ENCODE assay signal across 8 cellular contexts in genomic region chr1:53860967-53861411, GRCh38. TPM values are rescaled to one million over a fixed set of nuclear protein-coding genes. Genes with fewer than 3 reads are reported as not detected.
DNase-seq lines count a peak whose midpoint lies in the region; ATAC-seq, FAIRE-seq and TF ChIP-seq lines count a peak whose summit lies in the region.

No MANE protein-coding gene starts in this region.

- POLR2A ChIA-PET in AG04450 (lab: Yijun Ruan, JAX) = interaction anchor here (0.6 kb wide), 1 partner anchor 9 kb away, joined by 3 read pairs; no protein-coding TSS in a partner anchor
- POLR2A ChIA-PET in MCF 10A (lab: Yijun Ruan, JAX) = interaction anchor here (0.6 to 2.1 kb wide), 6 partner anchors 18 to 963 kb away, joined by 3 to 20 read pairs (median 4); partner anchors contain the start of genes NDC1, TCEANC2 and TMEM59

- H3K27me3 Mint-ChIP-seq in T-helper 17 cell (no peaks in the 10 kb centered on the region), MCF 10A (ENCODE audit: insufficient read depth, unreplicated experiment) (no peaks in the 10 kb centered on the region)

- no peaks in the 10 kb centered on the region for H4K20me1 ChIP-seq in keratinocyte (ENCODE audit: control insufficient read depth, extremely low read depth, insufficient read depth, low read length)

- no peak overlapping the region for H3K4me2 ChIP-seq in keratinocyte (ENCODE audit: control insufficient read depth, extremely low read depth, insufficient read depth, low read depth, low read length)

- H3K9me3 ChIP-seq in AG04450 (ENCODE audit: control insufficient read depth, insufficient read depth, low read length) (no peaks in the 10 kb centered on the region), T-helper 17 cell (ENCODE audit: control insufficient read depth, low read length, poor library complexity, severe bottlenecking) (no peaks in the 10 kb centered on the region), keratinocyte (ENCODE audit: control insufficient read depth, low read depth, low read length) (no peaks in the 10 kb centered on the region)

- no peak overlapping the region for H3K4me3 ChIP-seq in AG04450 (ENCODE audit: low read depth, low read length)
- H3K4me3 ChIP-seq in keratinocyte (ENCODE audit: control insufficient read depth in 2 of 3, extremely low read depth in 1 of 3, insufficient read depth in 2 of 3, low read depth in 1 of 3, low read length in 3 of 3) = no peak overlapping the region

- CTCF ChIA-PET in AG04450 (lab: Charles Lee) = interaction anchor here (0.6 to 4.4 kb wide), 31 partner anchors 8 to 1181 kb away, joined by 3 to 59 read pairs (median 4); partner anchors contain the start of genes IFT25 and TMEM59
- CTCF ChIA-PET in MCF 10A (lab: Yijun Ruan, JAX) = interaction anchor here (0.6 to 8.8 kb wide), 31 partner anchors 11 to 946 kb away, joined by 3 to 154 read pairs (median 4); partner anchors contain the start of genes IFT25, LRRC42, TCEANC2 and TMEM59

- H3K27ac Mint-ChIP-seq in T-helper 17 cell (no peak overlapping the region), MCF 10A (ENCODE audit: low read depth, unreplicated experiment) (no peak overlapping the region)

- no peak overlapping the region for H3K4me3 Mint-ChIP-seq in T-helper 17 cell
- no peak overlapping the region for H3K4me3 Mint-ChIP-seq in MCF 10A (ENCODE audit: unreplicated experiment)

- no peaks in the 10 kb centered on the region for H3K9me1 ChIP-seq in keratinocyte (ENCODE audit: control insufficient read depth, extremely low read depth, insufficient read depth, low read length)

- peak; percentile 86 for TF ChIP-seq CTCF in AG04450 (IDR thresholded peaks at IDR 0.05; ENCODE audit: low read depth, low read length)
- peak; percentile 82 for TF ChIP-seq CTCF in MCF 10A (IDR thresholded peaks at IDR 0.05; ENCODE audit: unreplicated experiment)
- peak; percentile 86 to 88 (median 87) for TF ChIP-seq CTCF in keratinocyte (optimal IDR thresholded peaks at IDR 0.05 in 1 of 3, IDR thresholded peaks at IDR 0.05 in 1 of 3, conservative IDR thresholded peaks at IDR 0.05 in 1 of 3; ENCODE audit: extremely low read depth in 1 of 3, insufficient read depth in 2 of 3, low read length in 3 of 3)

- dilution Hi-C loops in keratinocyte (cut with MboI; ENCODE audit: extremely low pct_ligation_motif_present, low sequenced_read_pairs) = no loop called here

- peaks cover 15 to 20% of the 10 kb centered on the region in 2 experiments for H3K36me3 ChIP-seq in keratinocyte (ENCODE audit: control insufficient read depth in 2 of 2, extremely low read depth in 1 of 2, insufficient read depth in 2 of 2, low read length in 2 of 2)

- peak; percentile 27 for DNase-seq in AG04450 (ENCODE audit: low read depth, low spot score)
- DNase-seq in GM12891 (ENCODE audit: insufficient read length, low spot score) = no peak
- peak; percentile 77 for DNase-seq in NCI-H1105 treated with DMSO at 0.1 percent for 48 hours (lab: John Stamatoyannopoulos, UW)
- DNase-seq in T-helper 17 cell = peak in 2 of 3 donors; percentile 13 to 29
- peak; percentile 75 for DNase-seq in MCF 10A (ENCODE audit: unreplicated experiment)
- DNase-seq in keratinocyte (ENCODE audit: low read depth, low spot score) = peak; percentile 17
- peak; percentile 15 to 30 for DNase-seq in stimulated activated CD4-positive, alpha-beta T cell treated with anti-CD3 and anti-CD28 coated beads, Interleukin-4, amount 100 ng/mL, for 4 hours

- intact Hi-C loops in MCF 10A (cut with micrococcal nuclease) = loop anchor here (1.0 kb wide), 4 partner anchors 88 to 220 kb away; partner anchors contain the start of genes TCEANC2 and TMEM59

- no peak overlapping the region for H3K9ac ChIP-seq in keratinocyte (ENCODE audit: control insufficient read depth, extremely low read depth, insufficient read depth, low read length)

- H3K4me1 ChIP-seq in keratinocyte (ENCODE audit: control insufficient read depth, extremely low read depth, insufficient read depth, low read length) = no peaks in the 10 kb centered on the region

- peaks cover 10% of the 10 kb centered on the region for H3K4me1 Mint-ChIP-seq in T-helper 17 cell
- no peaks in the 10 kb centered on the region for H3K4me1 Mint-ChIP-seq in MCF 10A (ENCODE audit: insufficient read depth, unreplicated experiment)

- peaks cover 2% of the 10 kb centered on the region for H3K36me3 Mint-ChIP-seq in T-helper 17 cell (ENCODE audit: low read depth)
- peaks cover 10% of the 10 kb centered on the region for H3K36me3 Mint-ChIP-seq in MCF 10A (ENCODE audit: insufficient read depth, unreplicated experiment)

- no peaks in the 10 kb centered on the region for H3K9me3 Mint-ChIP-seq in MCF 10A (ENCODE audit: unreplicated experiment)

- H3K27ac ChIP-seq in AG04450 (ENCODE audit: low read depth, low read length) = no peak overlapping the region
- H3K27ac ChIP-seq in keratinocyte (ENCODE audit: control insufficient read depth, insufficient read depth, low read length) = no peak overlapping the region

- H2AFZ ChIP-seq in keratinocyte (ENCODE audit: control insufficient read depth, low read length) = no peak overlapping the region

- no peak for TF ChIP-seq POLR2A in GM12891 (IDR thresholded peaks at IDR 0.05; ENCODE audit: low read depth, low read length)

- BruUV-seq in MCF 10A (replicated peaks; lab: Mats Ljungman, UMichigan) = no TSS peak

- no peaks in the 10 kb centered on the region for H3K79me2 ChIP-seq in keratinocyte (ENCODE audit: control insufficient read depth, insufficient read depth, low read length)

- no peaks in the 10 kb centered on the region for H3K27me3 ChIP-seq in AG04450 (ENCODE audit: control insufficient read depth, insufficient read depth, low read length)
- no peaks in the 10 kb centered on the region for H3K27me3 ChIP-seq in keratinocyte (ENCODE audit: control insufficient read depth, extremely low read depth, insufficient read depth, low read length)

- FAIRE-seq in GM12891 (lab: Jason Lieb, UNC) (peak; percentile 85), keratinocyte (lab: Jason Lieb, UNC) (peak; percentile 78)

- ATAC-seq in T-helper 17 cell (peak; percentile 81), GM19463 (IDR thresholded peaks at IDR 0.05; ENCODE audit: unreplicated experiment) (no peak)

TF ChIP-seq in GM12891, 5 proteins besides CTCF, POLR2A, EP300 and RAD21:
- no peak for TF ChIP-seq SPI1 (IDR thresholded peaks at IDR 0.05; ENCODE audit: low read depth, low read length)
- no peak for TF ChIP-seq POLR2AphosphoS5 (IDR thresholded peaks at IDR 0.05; ENCODE audit: low read depth, low read length)
- no peak for TF ChIP-seq POU2F2 (IDR thresholded peaks at IDR 0.05; ENCODE audit: low read depth, low read length)
- no peak for TF ChIP-seq TAF1 (IDR thresholded peaks at IDR 0.05; ENCODE audit: low read depth, low read length)
- TF ChIP-seq PAX5 (IDR thresholded peaks at IDR 0.05; ENCODE audit: insufficient read depth, low read length, severe bottlenecking) = no peak

RNA-seq across cellular contexts. Expression of gene NDC1, which starts 22.9 kb away (rescaled TPM):
- polyA plus RNA-seq in AG04450 (2011; rRNA removed) (13.1 and 19.0 TPM in 2 replicates), keratinocyte (24.5 to 36.1 TPM (median 30.5 TPM) in 3 replicates)
- 24.9 and 39.6 TPM in 2 replicates for polyA minus RNA-seq in AG04450 (2011; rRNA and poly(A)+ RNA removed)
- 14.6 TPM for polyA plus RNA-seq in GM12891 (2012; ENCODE audit: low read depth, missing spikeins)
- total RNA-seq in T-helper 17 cell (1 to 10 TPM; 5.4 to 6.3 TPM), MCF 10A (2022) (17.5 and 18.7 TPM in 2 replicates)
- polyA plus RNA-seq in keratinocyte (2011; ENCODE audit: low read depth) = 2.4 TPM
- 8.9 and 17.8 TPM in 2 replicates for polyA plus RNA-seq in keratinocyte (2011; cell fraction: cytosol; rRNA removed)
- polyA plus RNA-seq in keratinocyte (2011; cell fraction: nucleus; rRNA removed) = 17.0 and 22.9 TPM in 2 replicates
- polyA plus RNA-seq in keratinocyte (2012; ENCODE audit: low replicate concordance) = 7.8 and 16.9 TPM in 2 replicates
- 23.8 to 82.7 TPM (median 46.5 TPM) in 3 replicates for polyA minus RNA-seq in keratinocyte
- 16.5 TPM for polyA minus RNA-seq in keratinocyte (2011; cell fraction: cytosol; rRNA and poly(A)+ RNA removed)
- 25.1 and 38.9 TPM in 2 replicates for polyA minus RNA-seq in keratinocyte (2011; cell fraction: nucleus; rRNA and poly(A)+ RNA removed)

RNA-seq across cellular contexts. Expression of gene YIPF1, which starts 28.6 kb away (rescaled TPM):
- 48.5 and 52.4 TPM in 2 replicates for polyA plus RNA-seq in AG04450 (2011; rRNA removed)
- 29.8 and 30.9 TPM in 2 replicates for polyA minus RNA-seq in AG04450 (2011; rRNA and poly(A)+ RNA removed)
- polyA plus RNA-seq in GM12891 (2012; ENCODE audit: low read depth, missing spikeins) = 13.1 TPM
- total RNA-seq in T-helper 17 cell = 10 to 100 TPM in 1 of 2 donors, 1 to 10 TPM in 1; 8.8 to 10.3 TPM
- total RNA-seq in MCF 10A (2022) = 15.8 and 20.1 TPM in 2 replicates
- 36.3 to 45.7 TPM (median 43.3 TPM) in 3 replicates for polyA plus RNA-seq in keratinocyte
- polyA plus RNA-seq in keratinocyte (2011; ENCODE audit: low read depth) = 10.2 TPM
- 35.0 and 57.3 TPM in 2 replicates for polyA plus RNA-seq in keratinocyte (2011; cell fraction: cytosol; rRNA removed)
- polyA plus RNA-seq in keratinocyte (2011; cell fraction: nucleus; rRNA removed) = 35.2 and 41.9 TPM in 2 replicates
- 22.4 and 23.5 TPM in 2 replicates for polyA plus RNA-seq in keratinocyte (2012; ENCODE audit: low replicate concordance)
- polyA minus RNA-seq in keratinocyte = 19.2 to 45.8 TPM (median 37.8 TPM) in 3 replicates
- 17.8 TPM for polyA minus RNA-seq in keratinocyte (2011; cell fraction: cytosol; rRNA and poly(A)+ RNA removed)
- 14.2 and 20.6 TPM in 2 replicates for polyA minus RNA-seq in keratinocyte (2011; cell fraction: nucleus; rRNA and poly(A)+ RNA removed)

RNA-seq across cellular contexts. Expression of gene DIO1, which starts 33.0 kb away (rescaled TPM):
- polyA plus RNA-seq in AG04450 (2011; rRNA removed) (not detected in 2 replicates), keratinocyte (not detected in 3 replicates)
- not detected in 2 replicates for polyA minus RNA-seq in AG04450 (2011; rRNA and poly(A)+ RNA removed)
- 0.04 TPM for polyA plus RNA-seq in GM12891 (2012; ENCODE audit: low read depth, missing spikeins)
- total RNA-seq in T-helper 17 cell (not detected), MCF 10A (2022) (not detected in 2 replicates)
- not detected for polyA plus RNA-seq in keratinocyte (2011; ENCODE audit: low read depth)
- polyA plus RNA-seq in keratinocyte (2011; cell fraction: cytosol; rRNA removed) = not detected in 2 replicates
- not detected in 2 replicates for polyA plus RNA-seq in keratinocyte (2011; cell fraction: nucleus; rRNA removed)
- not detected in 2 replicates for polyA plus RNA-seq in keratinocyte (2012; ENCODE audit: low replicate concordance)
- not detected in 3 replicates for polyA minus RNA-seq in keratinocyte
- not detected for polyA minus RNA-seq in keratinocyte (2011; cell fraction: cytosol; rRNA and poly(A)+ RNA removed)
- not detected in 2 replicates for polyA minus RNA-seq in keratinocyte (2011; cell fraction: nucleus; rRNA and poly(A)+ RNA removed)
